Comparison of ENCODE assay signal across 8 cellular contexts in genomic region chr7:148701414-148701813, GRCh38. TPM values are rescaled to one million over a fixed set of nuclear protein-coding genes. Genes with fewer than 3 reads are reported as not detected.
A peak's percentile ranks its signal among the peaks of the same experiment; 100 is the strongest.
DNase-seq lines count a peak whose midpoint lies in the region; FAIRE-seq and TF ChIP-seq lines count a peak whose summit lies in the region.
"Had no signal": no experiment of that assay in that cellular context is flagged by ENCODE, and none has a peak within 500 bp of the region (broad histone marks: within the 10 kb centered on the region; RNA-seq: fewer than 3 reads in every experiment).

No MANE protein-coding gene starts in this region.

- dilution Hi-C loops in endothelial cell of umbilical vein (cut with MboI; ENCODE audit: extremely low pct_ligation_motif_present, low sequenced_read_pairs) = no loop called here

- no peak overlapping the region for H3K9ac ChIP-seq in endothelial cell of umbilical vein (replicated peaks; ENCODE audit: extremely low read depth, insufficient read depth, low read length)
- H3K9ac ChIP-seq in trophoblast cell (ENCODE audit: low read length) = no peak overlapping the region

- peak overlapping the region; percentile 95 for H3K4me2 ChIP-seq in OCI-LY7 (ENCODE audit: low read length)
- H3K4me2 ChIP-seq in endothelial cell of umbilical vein (ENCODE audit: insufficient read depth, low read length) = peak overlapping the region; percentile 99
- H3K4me2 ChIP-seq in trophoblast cell (ENCODE audit: low read length) = peak overlapping the region; percentile 60

- TF ChIP-seq POLR2A in endothelial cell of umbilical vein (IDR thresholded peaks at IDR 0.05; ENCODE audit: low read depth, low read length) = no peak

- H3K4ac ChIP-seq in trophoblast cell (ENCODE audit: low read depth, low read length) = peak overlapping the region; percentile 98

- TF ChIP-seq CTCF in GM12865 (IDR thresholded peaks at IDR 0.05; ENCODE audit: insufficient read depth, low read depth, low read length, missing control alignments) = no peak
- no peak for TF ChIP-seq CTCF in OCI-LY7 (conservative IDR thresholded peaks at IDR 0.05; ENCODE audit: low read length)
- no peak for TF ChIP-seq CTCF in endothelial cell of umbilical vein (IDR thresholded peaks at IDR 0.05; ENCODE audit: extremely low read depth in 1 of 2, insufficient read depth in 1 of 2, low read depth in 1 of 2, low read length in 2 of 2)

- BruUV-seq in OCI-LY7 (replicated peaks; lab: Mats Ljungman, UMichigan) (no TSS peak), endothelial cell of umbilical vein (replicated peaks; lab: Mats Ljungman, UMichigan) (no TSS peak)

- H2BK5ac ChIP-seq in trophoblast cell (ENCODE audit: low read depth, low read length, poor library complexity) = no peak overlapping the region

- H2AK5ac ChIP-seq in trophoblast cell (ENCODE audit: low read length) = no peak overlapping the region

- peaks cover 22% of the 10 kb centered on the region for H3K79me1 ChIP-seq in trophoblast cell (ENCODE audit: low read length)

- no CpG with 5 or more reads among the region's 1 CpG for WGBS in trophoblast cell (ENCODE audit: extremely low coverage, insufficient coverage, insufficient read length)

- no peaks in the 10 kb centered on the region for H3K9me1 ChIP-seq in endothelial cell of umbilical vein (replicated peaks; ENCODE audit: control insufficient read depth, extremely low read depth, insufficient read depth, low read length)

- H2BK12ac ChIP-seq in trophoblast cell (ENCODE audit: low read length) = no peak overlapping the region

- H3K4me1 ChIP-seq in OCI-LY7 (ENCODE audit: insufficient read depth, low read length, poor library complexity, severe bottlenecking) (peaks cover 58% of the 10 kb centered on the region), endothelial cell of umbilical vein (ENCODE audit: control insufficient read depth, extremely low read depth, insufficient read depth, low read length) (peaks cover 33% of the 10 kb centered on the region), trophoblast cell (ENCODE audit: control insufficient read depth in 1 of 2, insufficient read depth in 2 of 2, low read length in 2 of 2) (peaks cover 5 to 12% of the 10 kb centered on the region in 2 experiments)

- H4K91ac ChIP-seq in trophoblast cell (ENCODE audit: low read depth, low read length) = no peak overlapping the region

- no peak overlapping the region for H2BK120ac ChIP-seq in trophoblast cell (ENCODE audit: insufficient read depth, low read length, poor library complexity)

- H3K36me3 ChIP-seq in OCI-LY7 (ENCODE audit: insufficient read depth, low read length) = no peaks in the 10 kb centered on the region
- no peaks in the 10 kb centered on the region for H3K36me3 ChIP-seq in endothelial cell of umbilical vein (ENCODE audit: control insufficient read depth in 2 of 2, extremely low read depth in 1 of 2, insufficient read depth in 2 of 2, low read length in 2 of 2)
- H3K36me3 ChIP-seq in trophoblast cell (ENCODE audit: control insufficient read depth in 1 of 2, insufficient read depth in 2 of 2, low read length in 2 of 2) = no peaks in the 10 kb centered on the region
- H3K36me3 ChIP-seq: neutrophil had no signal

- H3K4me3 ChIP-seq in GM12865 (ENCODE audit: low read depth, low read length) = peak overlapping the region; percentile 74
- peak overlapping the region; percentile 83 for H3K4me3 ChIP-seq in OCI-LY7 (ENCODE audit: low read depth, low read length, poor library complexity, severe bottlenecking)
- H3K4me3 ChIP-seq in endothelial cell of umbilical vein (replicated peaks in 1 of 3; ENCODE audit: insufficient read depth in 1 of 3, low read depth in 1 of 3, low read length in 3 of 3) = no peak overlapping the region
- no peak overlapping the region for H3K4me3 ChIP-seq in trophoblast cell (ENCODE audit: low read depth, low read length)

- no peak overlapping the region for H4K8ac ChIP-seq in trophoblast cell (ENCODE audit: low read depth, low read length)

- H3K14ac ChIP-seq in trophoblast cell (ENCODE audit: low read length) = no peak overlapping the region

- H2AFZ ChIP-seq in OCI-LY7 (ENCODE audit: low read length) (no peak overlapping the region), endothelial cell of umbilical vein (ENCODE audit: low read depth, low read length) (no peak overlapping the region), trophoblast cell (ENCODE audit: insufficient read depth, low read length, poor library complexity) (no peak overlapping the region)

- H3K9me2 ChIP-seq in OCI-LY7 (ENCODE audit: insufficient read depth, low read length) = no peaks in the 10 kb centered on the region

- no peak for FAIRE-seq in endothelial cell of umbilical vein (lab: Jason Lieb, UNC)

- H3K9me3 ChIP-seq in OCI-LY7 (ENCODE audit: low read length) = no peaks in the 10 kb centered on the region
- no peaks in the 10 kb centered on the region for H3K9me3 ChIP-seq in endothelial cell of umbilical vein (replicated peaks; ENCODE audit: control insufficient read depth, insufficient read depth, low read length)
- no peaks in the 10 kb centered on the region for H3K9me3 ChIP-seq in trophoblast cell (ENCODE audit: insufficient read depth, low read depth, low read length)
- H3K9me3 ChIP-seq: neutrophil had no signal

- no peaks in the 10 kb centered on the region for H3K27me3 ChIP-seq in endothelial cell of umbilical vein (ENCODE audit: control insufficient read depth in 2 of 2, insufficient read depth in 2 of 2, low read length in 2 of 2)
- no peaks in the 10 kb centered on the region for H3K27me3 ChIP-seq in trophoblast cell (ENCODE audit: insufficient read depth, low read length)

- POLR2A ChIA-PET in OCI-LY7 (lab: Charles Lee) (interaction anchor here (1.3 to 1.9 kb wide), 2 partner anchors 8 to 11 kb away, joined by 4 to 8 read pairs; no protein-coding TSS in a partner anchor), endothelial cell of umbilical vein (lab: Charles Lee) (no interaction called here)

- H4K20me1 ChIP-seq in OCI-LY7 (ENCODE audit: insufficient read depth, low read length) (peaks cover 49% of the 10 kb centered on the region), endothelial cell of umbilical vein (replicated peaks; ENCODE audit: control insufficient read depth, extremely low read depth, insufficient read depth, low read length) (peaks cover 20% of the 10 kb centered on the region)

- H3K23ac ChIP-seq in trophoblast cell (ENCODE audit: low read length) = no peak overlapping the region

- DNase-seq in GM12865 (ENCODE audit: low read depth) (no peak), OCI-LY7 (ENCODE audit: low spot score) (no peak), endothelial cell of umbilical vein (ENCODE audit: low read depth, low spot score) (peak; percentile 13), trophoblast cell (no peak), COLO668 (lab: John Stamatoyannopoulos, UW; ENCODE audit: unreplicated experiment) (no peak), DMS79 treated with DMSO at 0.1 percent for 48 hours (lab: John Stamatoyannopoulos, UW) (no peak)
- DNase-seq in stimulated activated CD4-positive, alpha-beta T cell treated with anti-CD3 and anti-CD28 coated beads, Interleukin-4, amount 100 ng/mL, for 4 hours = no peak

- H3K27ac ChIP-seq in OCI-LY7 (ENCODE audit: low read depth, low read length, poor library complexity, severe bottlenecking) = no peak overlapping the region
- H3K27ac ChIP-seq in endothelial cell of umbilical vein (ENCODE audit: insufficient read depth, low read depth, low read length) = no peak overlapping the region
- H3K27ac ChIP-seq in trophoblast cell (ENCODE audit: low read depth, low read length) = no peak overlapping the region
- H3K27ac ChIP-seq: neutrophil had no signal

- H3K79me2 ChIP-seq in OCI-LY7 (ENCODE audit: insufficient read depth, low read depth, low read length) (peaks cover 70% of the 10 kb centered on the region), endothelial cell of umbilical vein (ENCODE audit: control insufficient read depth, insufficient read depth, low read length) (peaks cover 77% of the 10 kb centered on the region), trophoblast cell (ENCODE audit: control insufficient read depth, insufficient read depth, low read length, poor library complexity) (peaks cover 33% of the 10 kb centered on the region)

- intact Hi-C loops in OCI-LY7 (cut with micrococcal nuclease; ENCODE audit: unreplicated experiment) = loop anchor here (2.0 kb wide), 1 partner anchor 13 kb away; no protein-coding TSS in a partner anchor
- intact Hi-C loops in endothelial cell of umbilical vein (cut with micrococcal nuclease) = loop anchor here (2.0 kb wide), 2 partner anchors 31 to 71 kb away; no protein-coding TSS in a partner anchor

- H4K12ac ChIP-seq in trophoblast cell (ENCODE audit: low read depth, low read length) = no peak overlapping the region

- CTCF ChIA-PET in OCI-LY7 (lab: Charles Lee; ENCODE audit: unreplicated experiment) = no interaction called here
- CTCF ChIA-PET in endothelial cell of umbilical vein (lab: Charles Lee) = no interaction called here

- no peak overlapping the region for H3K18ac ChIP-seq in trophoblast cell (ENCODE audit: low read length)

TF ChIP-seq in endothelial cell of umbilical vein, 7 proteins besides CTCF, POLR2A, EP300 and RAD21:
- no peak for TF ChIP-seq GATA2 (IDR thresholded peaks at IDR 0.05; ENCODE audit: insufficient read depth, insufficient read length, low read depth, low read length)

RNA-seq across cellular contexts. Expression of gene CUL1, which starts 2.7 kb away (rescaled TPM):
- 36.7 and 40.5 TPM in 2 replicates for total RNA-seq in OCI-LY7 (2014; rRNA removed; shearing (Covaris generic))
- total RNA-seq in OCI-LY7 (2022) (53.1 and 56.6 TPM in 2 replicates), endothelial cell of umbilical vein (47.2 and 50.2 TPM in 2 replicates)
- polyA plus RNA-seq in endothelial cell of umbilical vein = 18.9 and 25.7 TPM in 2 replicates
- 33.6 and 37.0 TPM in 2 replicates for polyA plus RNA-seq in endothelial cell of umbilical vein (2011; cell fraction: cytosol; rRNA removed)
- polyA plus RNA-seq in endothelial cell of umbilical vein (2011; cell fraction: nucleus; rRNA removed) = 37.0 and 45.0 TPM in 2 replicates
- polyA plus RNA-seq in endothelial cell of umbilical vein (2012) = 41.0 and 54.2 TPM in 2 replicates
- polyA minus RNA-seq in endothelial cell of umbilical vein = 35.4 and 37.9 TPM in 2 replicates
- polyA minus RNA-seq in endothelial cell of umbilical vein (2011; cell fraction: cytosol; rRNA and poly(A)+ RNA removed) = 26.2 TPM
- polyA minus RNA-seq in endothelial cell of umbilical vein (2011; cell fraction: nucleus; rRNA and poly(A)+ RNA removed) = 27.2 and 32.3 TPM in 2 replicates
- polyA plus RNA-seq in trophoblast cell (2013) = 78.0 and 80.3 TPM in 2 replicates

Comparison
In these comparisons a context has a peak if more than half of its experiments do, and no peak if none do; other contexts are left out.
1. H3K4me3 ChIP-seq: peak in GM12865 (single experiment) and OCI-LY7 (single experiment); none in endothelial cell of umbilical vein (0 of 3) and trophoblast cell (single experiment).
2. Peak in every context shown above with its lines, with median percentiles within 50 percentile points of each other: H3K4me2 ChIP-seq.